ENCODE assay signal across 1 cellular context in the genomic region with DNA sequence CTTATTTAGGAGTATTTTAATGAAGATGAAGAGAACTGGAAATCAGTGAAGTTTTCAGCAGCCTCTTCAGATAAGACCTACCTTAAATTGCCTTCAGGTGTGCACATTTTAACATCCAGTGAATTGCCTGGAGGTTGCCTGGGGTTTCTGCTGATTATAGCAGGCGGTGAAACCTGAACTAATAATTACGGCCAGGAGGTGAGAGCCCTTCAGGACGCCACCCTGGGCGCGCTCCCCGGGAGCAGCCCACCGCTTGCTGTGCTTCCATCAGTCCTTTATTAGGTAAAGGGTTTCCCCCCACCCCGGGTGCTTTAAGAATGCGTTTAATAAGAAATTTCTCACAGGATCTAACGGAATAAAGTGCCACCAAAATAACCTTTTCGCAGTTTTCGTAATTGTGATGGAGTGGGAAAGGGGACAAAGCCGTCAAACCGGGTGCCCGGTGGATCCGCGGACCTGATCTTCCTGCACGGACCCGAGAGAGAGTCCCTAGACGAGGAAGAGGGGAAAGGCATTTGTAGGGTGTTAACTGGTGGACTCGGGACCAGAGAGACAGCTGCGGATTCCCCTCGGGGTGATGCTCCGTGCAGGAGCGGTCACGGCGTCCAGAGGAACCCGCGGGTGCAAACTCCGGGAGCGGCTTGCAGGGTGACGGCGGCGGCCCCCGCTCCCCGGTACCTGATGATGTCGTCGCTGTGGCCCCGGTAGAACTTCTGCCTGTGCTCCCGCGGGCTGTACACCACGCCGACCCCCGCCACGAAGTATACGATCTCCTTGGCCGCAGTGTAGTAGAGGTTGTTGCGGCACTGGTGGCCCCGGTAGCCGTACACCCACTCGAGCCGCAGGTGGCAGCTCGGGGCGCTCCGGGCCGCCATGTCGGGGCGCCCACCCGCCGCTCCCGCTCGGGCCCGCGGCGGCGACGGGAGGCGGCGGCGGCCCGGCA.
TF ChIP-seq lines count a peak whose summit lies in the region.

No MANE protein-coding gene starts in this region.

TF ChIP-seq in HCT116, 20 proteins besides CTCF, POLR2A, EP300 and RAD21:
- TF ChIP-seq EGR1 (IDR thresholded peaks at IDR 0.05; ENCODE audit: low read depth) (no peak), ATF3 (IDR thresholded peaks at IDR 0.05) (no peak), EZH2phosphoT487 (IDR thresholded peaks at IDR 0.05; ENCODE audit: borderline replicate concordance) (no peak), REST (IDR thresholded peaks at IDR 0.05; ENCODE audit: low read depth) (no peak), ZNF274 (IDR thresholded peaks at IDR 0.05; ENCODE audit: low read depth, low read length) (no peak), JUND (IDR thresholded peaks at IDR 0.05) (no peak), MAX (IDR thresholded peaks at IDR 0.05) (no peak), CEBPB (IDR thresholded peaks at IDR 0.05; ENCODE audit: low read depth) (no peak), TCF7L2 (IDR thresholded peaks at IDR 0.05; ENCODE audit: borderline replicate concordance, extremely low read depth, insufficient read depth, insufficient read length) (no peak), ZFX (IDR thresholded peaks at IDR 0.05) (no peak), SRF (IDR thresholded peaks at IDR 0.05; ENCODE audit: low read depth) (no peak)
